ENCODE assay signal across 17 cellular contexts in the genomic region with DNA sequence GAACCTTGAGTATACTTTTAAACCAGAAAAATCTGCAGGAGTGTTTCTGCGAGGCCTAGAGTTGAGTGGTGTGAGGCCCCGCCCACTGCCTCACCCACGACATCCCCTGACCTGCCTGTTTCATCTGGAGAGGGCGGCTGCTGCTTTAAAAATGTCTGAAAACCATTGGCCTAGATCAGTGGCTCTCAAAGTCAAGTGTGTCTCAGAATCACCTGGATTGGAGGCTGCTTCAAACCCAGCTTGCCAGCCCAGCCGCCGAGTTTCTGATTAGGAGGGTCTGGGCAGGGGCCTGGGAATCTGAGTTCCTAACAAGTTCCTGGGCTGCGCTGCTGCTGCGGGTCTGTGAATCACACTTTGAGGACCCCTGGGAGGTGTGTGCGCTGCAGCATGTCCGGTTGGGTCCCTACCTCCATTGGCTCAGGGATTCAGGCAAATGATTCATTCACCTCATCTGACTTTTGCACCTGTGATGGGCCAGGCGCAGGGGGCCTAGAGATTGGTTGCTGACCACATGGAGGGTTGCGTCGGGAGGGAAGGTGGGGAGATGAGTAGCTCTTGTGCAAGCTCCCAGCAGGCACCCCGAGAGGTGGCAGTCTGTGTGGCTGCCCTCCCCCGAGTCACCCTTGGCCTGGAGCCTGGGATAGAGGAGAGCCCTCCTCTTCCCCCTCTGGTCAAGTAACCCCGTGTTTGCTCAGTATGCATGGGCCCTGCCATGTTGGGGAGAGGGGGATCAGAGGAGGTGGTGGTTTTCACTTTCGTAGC. TPM values are rescaled to one million over a fixed set of nuclear protein-coding genes. Genes with fewer than 3 reads are reported as not detected.
A peak's percentile ranks its signal among the peaks of the same experiment; 100 is the strongest.
DNase-seq lines count a peak whose midpoint lies in the region; ATAC-seq and TF ChIP-seq lines count a peak whose summit lies in the region.
"Had no signal": no experiment of that assay in that cellular context is flagged by ENCODE, and none has a peak within 500 bp of the region (broad histone marks: within the 10 kb centered on the region; RNA-seq: fewer than 3 reads in every experiment).

No MANE protein-coding gene starts in this region.

- no peak overlapping the region for H3K4me3 Mint-ChIP-seq in activated T-cell treated with anti-CD3 and anti-CD28 coated beads, Interleukin-2, amount 50 U/mL, for 24 hours
- H3K4me3 Mint-ChIP-seq: natural killer cell had no signal

- H3K9me3 ChIP-seq in gastroesophageal sphincter: no peaks in the 10 kb centered on the region
- H3K9me3 ChIP-seq: left ventricle myocardium inferior, SK-N-SH had no signal

- no peak overlapping the region for H3K27ac Mint-ChIP-seq in activated T-cell treated with anti-CD3 and anti-CD28 coated beads, Interleukin-2, amount 50 U/mL, for 24 hours
- H3K27ac Mint-ChIP-seq: natural killer cell had no signal

- no peaks in the 10 kb centered on the region for H3K27me3 Mint-ChIP-seq in activated T-cell treated with anti-CD3 and anti-CD28 coated beads, Interleukin-2, amount 50 U/mL, for 24 hours

- no peak for TF ChIP-seq CTCF in gastroesophageal sphincter (IDR thresholded peaks at IDR 0.05)

- TF ChIP-seq POLR2A in gastroesophageal sphincter (IDR thresholded peaks at IDR 0.05): no peak

- H3K4me1 ChIP-seq in gastroesophageal sphincter: peaks cover 0 to 48% (median 10%) of the 10 kb centered on the region in 3 donors
- H3K4me1 ChIP-seq in urinary bladder (ENCODE audit: insufficient read depth): no peaks in the 10 kb centered on the region

- 51 to 81% methylated on average over 4 to 5 of the region's 17 CpGs for WGBS in gastroesophageal sphincter (ENCODE audit: low coverage in 1 of 2), 2 donors
- WGBS in urinary bladder: 75% methylated on average over 17 of the region's 17 CpGs

- peaks cover 43% of the 10 kb centered on the region for H3K4me1 Mint-ChIP-seq in activated T-cell treated with anti-CD3 and anti-CD28 coated beads, Interleukin-2, amount 50 U/mL, for 24 hours (ENCODE audit: low read depth)

- H3K4me3 ChIP-seq in gastroesophageal sphincter: no peak overlapping the region
- no peak overlapping the region for H3K4me3 ChIP-seq in urinary bladder (ENCODE audit: low read depth, low read length)
- H3K4me3 ChIP-seq: left ventricle myocardium inferior had no signal

- TF ChIP-seq EP300 in gastroesophageal sphincter (IDR thresholded peaks at IDR 0.05): no peak

- H3K9me3 Mint-ChIP-seq in activated T-cell treated with anti-CD3 and anti-CD28 coated beads, Interleukin-2, amount 50 U/mL, for 24 hours: no peaks in the 10 kb centered on the region
- H3K9me3 Mint-ChIP-seq: natural killer cell had no signal

- peaks cover 12% of the 10 kb centered on the region for H3K36me3 Mint-ChIP-seq in activated T-cell treated with anti-CD3 and anti-CD28 coated beads, Interleukin-2, amount 50 U/mL, for 24 hours (ENCODE audit: low read depth)
- H3K36me3 Mint-ChIP-seq: natural killer cell had no signal

- H3K27ac ChIP-seq in gastroesophageal sphincter (peak overlapping the region; percentile 7 to 87 (median 83)), urinary bladder (ENCODE audit: low read depth) (peak overlapping the region; percentile 32)
- H3K27ac ChIP-seq: 22Rv1, left ventricle myocardium inferior had no signal

- ATAC-seq in gastroesophageal sphincter: no peak
- ATAC-seq: natural killer cell had no signal

- H3K36me3 ChIP-seq in gastroesophageal sphincter: peaks cover 0 to 21% of the 10 kb centered on the region in 2 donors
- peaks cover 1% of the 10 kb centered on the region for H3K36me3 ChIP-seq in urinary bladder (ENCODE audit: insufficient read depth)
- H3K36me3 ChIP-seq: left ventricle myocardium inferior had no signal

- H3K27me3 ChIP-seq in gastroesophageal sphincter: no peaks in the 10 kb centered on the region

- DNase-seq in NCI-H1092 treated with DMSO at 0.1 percent for 48 hours (lab: John Stamatoyannopoulos, UW) (peak; percentile 13), NCI-H1092 (lab: John Stamatoyannopoulos, UW) (no peak), NCI-H510A (lab: John Stamatoyannopoulos, UW) (peak; percentile 87), midbrain (lab: John Stamatoyannopoulos, UW) (no peak), NCI-H446 treated with DMSO at 0.1 percent for 48 hours (lab: John Stamatoyannopoulos, UW) (no peak)
- DNase-seq in activated T-cell treated with anti-CD3 and anti-CD28 coated beads, Interleukin-2, amount 50 U/mL, for 24 hours: no peak
- DNase-seq: caudate nucleus; effector memory CD4-positive, alpha-beta T cell; GOT3; left ventricle myocardium inferior; MM.1S; natural killer cell; OCI-M1; SK-N-SH had no signal

RNA-seq across cellular contexts. Expression of a gene that starts 27.6 kb away (rescaled TPM):
- total RNA-seq in gastroesophageal sphincter (10 to 100 TPM in 3 of 4 donors, 1 to 10 TPM in 1; 9.6 to 21.1 (median 15.5) TPM), urinary bladder (15.9 TPM)
- polyA plus RNA-seq in urinary bladder: 14.6 TPM
- total RNA-seq: natural killer cell had no signal

Comparison
In these comparisons a context has a peak if more than half of its experiments do, and no peak if none do; other contexts are left out.
1. DNase-seq: peak in NCI-H1092 treated with DMSO at 0.1 percent for 48 hours (single experiment) and NCI-H510A (single experiment); none in NCI-H1092 (single experiment), activated T-cell treated with anti-CD3 and anti-CD28 coated beads, Interleukin-2, amount 50 U/mL, for 24 hours (single experiment), midbrain (single experiment) and NCI-H446 treated with DMSO at 0.1 percent for 48 hours (single experiment).